ENCODE assay signal across 19 cellular contexts in the genomic region with DNA sequence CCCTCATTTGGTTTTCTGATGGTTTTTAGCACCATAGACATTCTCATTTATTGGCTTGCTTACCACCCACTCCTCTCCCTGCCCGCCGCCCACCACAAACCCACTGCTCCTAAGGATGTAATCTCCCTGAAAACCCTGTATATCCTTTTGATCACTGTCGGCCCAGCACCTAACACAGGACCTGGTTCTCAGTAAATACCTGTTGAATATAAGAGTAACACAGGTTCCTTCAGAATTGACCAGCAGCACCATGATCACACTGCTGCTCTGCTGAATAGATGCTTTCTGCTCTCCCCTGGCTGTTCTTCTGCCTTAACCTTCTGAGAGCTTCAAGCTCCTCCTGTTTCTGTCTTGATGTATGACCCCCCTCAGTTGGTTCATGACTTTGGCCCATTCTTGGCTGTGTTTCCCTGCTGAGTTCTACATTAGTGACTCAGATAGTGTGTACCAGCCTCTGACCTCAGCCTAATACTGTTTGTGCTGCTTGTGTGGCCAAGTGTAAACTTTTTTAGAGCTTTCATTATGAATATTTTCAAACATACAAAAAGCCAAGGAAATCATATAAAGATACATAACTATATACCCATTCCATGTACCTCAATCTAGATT.
DNase-seq lines count a peak whose midpoint lies in the region; ATAC-seq and TF ChIP-seq lines count a peak whose summit lies in the region.
"Had no signal": no experiment of that assay in that cellular context is flagged by ENCODE, and none has a peak within 500 bp of the region (broad histone marks: within the 10 kb centered on the region; RNA-seq: fewer than 3 reads in every experiment).

No MANE protein-coding gene starts in this region.

- no peak overlapping the region for H2BK15ac ChIP-seq in IMR-90 (ENCODE audit: low read depth, low read length)

- no peaks in the 10 kb centered on the region for H3K27me3 Mint-ChIP-seq in osteocyte (ENCODE audit: unreplicated experiment)
- H3K27me3 Mint-ChIP-seq: CD4-positive, alpha-beta memory T cell had no signal

- H2BK120ac ChIP-seq in IMR-90 (ENCODE audit: low read depth, low read length) = no peak overlapping the region

- H3K23ac ChIP-seq in IMR-90 (ENCODE audit: low read depth, low read length) = no peak overlapping the region

- no peak overlapping the region for H3K4me3 ChIP-seq in IMR-90 (ENCODE audit: insufficient read depth, low read depth, low read length)
- H3K4me3 ChIP-seq: GM12878, GM23248, SJSA1 had no signal

- H3K4ac ChIP-seq in IMR-90 (ENCODE audit: low read depth, low read length) = no peak overlapping the region; the same call in 1 of the 2 replicates

- H3K36me3 ChIP-seq in IMR-90 (ENCODE audit: control insufficient read depth, insufficient read depth, low read length) = no peaks in the 10 kb centered on the region
- H3K36me3 ChIP-seq: SJSA1 had no signal

- no peak overlapping the region for H3K14ac ChIP-seq in IMR-90 (replicated peaks; ENCODE audit: low read depth, low read length)

- no peaks in the 10 kb centered on the region for H3K9me1 ChIP-seq in IMR-90 (ENCODE audit: insufficient read depth, low read length)

- H3K79me1 ChIP-seq in IMR-90 (ENCODE audit: low read depth in 1 of 2, low read length in 2 of 2) = no peaks in the 10 kb centered on the region

- H4K20me1 ChIP-seq in IMR-90 (ENCODE audit: insufficient read depth, low read length) = no peaks in the 10 kb centered on the region

- no peak overlapping the region for H3K56ac ChIP-seq in IMR-90 (ENCODE audit: extremely low read depth, insufficient read depth, low read length)

- no peak overlapping the region for H4K5ac ChIP-seq in IMR-90 (ENCODE audit: low read depth, low read length)

- H3K4me1 ChIP-seq in IMR-90 (ENCODE audit: control insufficient read depth, insufficient read depth, low read length) = peaks cover 4% of the 10 kb centered on the region
- H3K4me1 ChIP-seq: SJSA1 had no signal

- H3K18ac ChIP-seq in IMR-90 (ENCODE audit: low read depth, low read length) = no peak overlapping the region

- no peak overlapping the region for H2BK20ac ChIP-seq in IMR-90 (ENCODE audit: low read depth, low read length)

- peaks cover 23% of the 10 kb centered on the region for H3K9me3 Mint-ChIP-seq in osteocyte (ENCODE audit: unreplicated experiment)

- WGBS in IMR-90 (ENCODE audit: extremely low coverage in 2 of 2, insufficient read length in 1 of 2), 2 experiments = no CpG with 5 or more reads among the region's 3 CpGs

- no peak for TF ChIP-seq CTCF in IMR-90 (conservative IDR thresholded peaks at IDR 0.05; ENCODE audit: low read depth, low read length)
- TF ChIP-seq CTCF in osteocyte (IDR thresholded peaks at IDR 0.05) = no peak

- dilution Hi-C loops in IMR-90 (cut with HindIII; ENCODE audit: low sequenced_read_pairs, unreplicated experiment) = no loop called here

- no peak overlapping the region for H4K91ac ChIP-seq in IMR-90 (ENCODE audit: insufficient read depth, low read depth, low read length)

- intact Hi-C loops in IMR-90 (cut with micrococcal nuclease) = no loop called here

- ATAC-seq in IMR-90 (ENCODE audit: low read depth) (peak; percentile 63), HG03469 (IDR thresholded peaks at IDR 0.05; ENCODE audit: unreplicated experiment) (no peak), GM21367 (IDR thresholded peaks at IDR 0.05; ENCODE audit: unreplicated experiment) (no peak)
- ATAC-seq: GM12878, PC-3 had no signal

- H2BK5ac ChIP-seq in IMR-90 (ENCODE audit: low read depth, low read length, poor library complexity, severe bottlenecking) = no peak overlapping the region

- peak overlapping the region; percentile 3 for H3K27ac Mint-ChIP-seq in osteocyte (ENCODE audit: unreplicated experiment)
- H3K27ac Mint-ChIP-seq: CD4-positive, alpha-beta memory T cell had no signal

- BruUV-seq in IMR-90 (replicated peaks; lab: Mats Ljungman, UMichigan) = no TSS peak

- no peak overlapping the region for H3K4me2 ChIP-seq in IMR-90 (ENCODE audit: low read depth, low read length)

- in situ Hi-C loops in IMR-90 (cut with MboI; ENCODE audit: low sequenced_read_pairs) = no loop called here

- no peak for TF ChIP-seq POLR2A in IMR-90 (IDR thresholded peaks at IDR 0.05; ENCODE audit: low read depth, low read length)

- POLR2A ChIA-PET in IMR-90 (lab: Charles Lee; ENCODE audit: unreplicated experiment) = no interaction called here

- no peaks in the 10 kb centered on the region for H3K36me3 Mint-ChIP-seq in osteocyte (ENCODE audit: unreplicated experiment)
- H3K36me3 Mint-ChIP-seq: CD4-positive, alpha-beta memory T cell had no signal

- H2AFZ ChIP-seq in IMR-90 (replicated peaks; ENCODE audit: low read length, poor library complexity) = no peak overlapping the region
- H2AFZ ChIP-seq: GM23248 had no signal

- H4K8ac ChIP-seq in IMR-90 (ENCODE audit: low read depth in 2 of 2, low read length in 2 of 2) = no peak overlapping the region

- no peaks in the 10 kb centered on the region for H3K27me3 ChIP-seq in IMR-90 (ENCODE audit: control insufficient read depth, insufficient read depth, low read length)
- H3K27me3 ChIP-seq: SJSA1 had no signal

- no peak for TF ChIP-seq RAD21 in IMR-90 (IDR thresholded peaks at IDR 0.05; ENCODE audit: low read length)

- no peaks in the 10 kb centered on the region for H3K9me3 ChIP-seq in IMR-90 (ENCODE audit: control insufficient read depth, insufficient read depth, low read length)
- H3K9me3 ChIP-seq: SJSA1 had no signal

- peaks cover 37% of the 10 kb centered on the region for H3K4me1 Mint-ChIP-seq in osteocyte (ENCODE audit: unreplicated experiment)
- H3K4me1 Mint-ChIP-seq: CD4-positive, alpha-beta memory T cell had no signal

- no peak overlapping the region for H2AK9ac ChIP-seq in IMR-90 (replicated peaks; ENCODE audit: low read depth, low read length, poor library complexity)

- DNase-seq in EH (ENCODE audit: low read depth) (peak; percentile 59), IMR-90 (peak; percentile 26), astrocyte of the hippocampus (ENCODE audit: low read depth, low spot score) (peak; percentile 18), osteocyte (ENCODE audit: extremely low spot score, unreplicated experiment) (no peak), DMS79 (lab: John Stamatoyannopoulos, UW) (no peak), NCI-H187 treated with DMSO at 0.1 percent for 48 hours (lab: John Stamatoyannopoulos, UW) (no peak)
- DNase-seq: ACHN; Calu3; CD4-positive, alpha-beta memory T cell; GDM1; GM23248; NCI-H187; NCI-H446; NCI-H748 treated with DMSO at 0.1 percent for 48 hours; PC-3 had no signal

- no peak overlapping the region for H3K9ac ChIP-seq in IMR-90 (ENCODE audit: low read depth, low read length)
- H3K9ac ChIP-seq: GM23248 had no signal

- CTCF ChIA-PET in IMR-90 (lab: Yijun Ruan, JAX) = interaction anchor here (1.0 kb wide), 1 partner anchor 102 kb away, joined by 3 read pairs; no protein-coding TSS in a partner anchor

- no peak overlapping the region for H2AK5ac ChIP-seq in IMR-90 (ENCODE audit: low read depth, low read length)

- H3K4me3 Mint-ChIP-seq in osteocyte (ENCODE audit: unreplicated experiment) = no peak overlapping the region
- H3K4me3 Mint-ChIP-seq: CD4-positive, alpha-beta memory T cell had no signal

- no peak overlapping the region for H3K27ac ChIP-seq in IMR-90 (ENCODE audit: insufficient read depth, low read length)
- H3K27ac ChIP-seq: GM23248, SJSA1 had no signal

TF ChIP-seq in IMR-90, 13 proteins besides CTCF, POLR2A, EP300 and RAD21:
- TF ChIP-seq MAFK (IDR thresholded peaks at IDR 0.05; ENCODE audit: low read depth, low read length) = no peak
- TF ChIP-seq SMC3 (IDR thresholded peaks at IDR 0.05; ENCODE audit: low read depth, low read length) = no peak
- TF ChIP-seq BHLHE40 (IDR thresholded peaks at IDR 0.05; ENCODE audit: low read depth, low read length) = no peak
- TF ChIP-seq RFX5 (IDR thresholded peaks at IDR 0.05; ENCODE audit: low read depth, low read length) = no peak
- TF ChIP-seq MAZ (IDR thresholded peaks at IDR 0.05; ENCODE audit: borderline replicate concordance, low read depth, low read length) = no peak
- TF ChIP-seq MXI1 (IDR thresholded peaks at IDR 0.05; ENCODE audit: borderline replicate concordance, low read depth, low read length) = no peak
- TF ChIP-seq NFE2L2 (IDR thresholded peaks at IDR 0.05; ENCODE audit: low read depth, low read length) = no peak
- TF ChIP-seq, protein P1, sequence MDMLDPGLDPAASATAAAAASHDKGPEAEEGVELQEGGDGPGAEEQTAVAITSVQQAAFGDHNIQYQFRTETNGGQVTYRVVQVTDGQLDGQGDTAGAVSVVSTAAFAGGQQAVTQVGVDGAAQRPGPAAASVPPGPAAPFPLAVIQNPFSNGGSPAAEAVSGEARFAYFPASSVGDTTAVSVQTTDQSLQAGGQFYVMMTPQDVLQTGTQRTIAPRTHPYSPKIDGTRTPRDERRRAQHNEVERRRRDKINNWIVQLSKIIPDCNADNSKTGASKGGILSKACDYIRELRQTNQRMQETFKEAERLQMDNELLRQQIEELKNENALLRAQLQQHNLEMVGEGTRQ (IDR thresholded peaks at IDR 0.05; ENCODE audit: low read depth, low read length) = no peak
- no peak for TF ChIP-seq CHD1 (IDR thresholded peaks at IDR 0.05; ENCODE audit: low read depth, low read length)
- TF ChIP-seq, protein P2, sequence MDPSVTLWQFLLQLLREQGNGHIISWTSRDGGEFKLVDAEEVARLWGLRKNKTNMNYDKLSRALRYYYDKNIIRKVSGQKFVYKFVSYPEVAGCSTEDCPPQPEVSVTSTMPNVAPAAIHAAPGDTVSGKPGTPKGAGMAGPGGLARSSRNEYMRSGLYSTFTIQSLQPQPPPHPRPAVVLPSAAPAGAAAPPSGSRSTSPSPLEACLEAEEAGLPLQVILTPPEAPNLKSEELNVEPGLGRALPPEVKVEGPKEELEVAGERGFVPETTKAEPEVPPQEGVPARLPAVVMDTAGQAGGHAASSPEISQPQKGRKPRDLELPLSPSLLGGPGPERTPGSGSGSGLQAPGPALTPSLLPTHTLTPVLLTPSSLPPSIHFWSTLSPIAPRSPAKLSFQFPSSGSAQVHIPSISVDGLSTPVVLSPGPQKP (IDR thresholded peaks at IDR 0.05; ENCODE audit: borderline replicate concordance, low read depth, low read length) = no peak
- no peak for TF ChIP-seq FOS (IDR thresholded peaks at IDR 0.05; ENCODE audit: low read depth, low read length)
- no peak for TF ChIP-seq RCOR1 (IDR thresholded peaks at IDR 0.05; ENCODE audit: insufficient replicate concordance, low read length)
- no peak for TF ChIP-seq CEBPB (IDR thresholded peaks at IDR 0.05; ENCODE audit: low read depth, low read length)

Comparison
In these comparisons a context has a peak if more than half of its experiments do, and no peak if none do; other contexts are left out.
1. DNase-seq: peak in EH (single experiment), IMR-90 (single experiment) and astrocyte of the hippocampus (single experiment); none in osteocyte (single experiment), DMS79 (single experiment) and NCI-H187 treated with DMSO at 0.1 percent for 48 hours (single experiment).